Comparison of ENCODE assay signal across 16 cellular contexts in genomic region chr2:69784228-69784627, GRCh38. TPM values are rescaled to one million over a fixed set of nuclear protein-coding genes. Genes with fewer than 3 reads are reported as not detected.
A peak's percentile ranks its signal among the peaks of the same experiment; 100 is the strongest.
DNase-seq lines count a peak whose midpoint lies in the region; ATAC-seq and TF ChIP-seq lines count a peak whose summit lies in the region.
"Had no signal": no experiment of that assay in that cellular context is flagged by ENCODE, and none has a peak within 500 bp of the region (broad histone marks: within the 10 kb centered on the region; RNA-seq: fewer than 3 reads in every experiment).

No MANE protein-coding gene starts in this region.

- H3K4me1 Mint-ChIP-seq in GM23338 = peaks cover 30% of the 10 kb centered on the region
- H3K4me1 Mint-ChIP-seq in type B pancreatic cell (ENCODE audit: unreplicated experiment) = peaks cover 33% of the 10 kb centered on the region
- H3K4me1 Mint-ChIP-seq in natural killer cell = peaks cover 26 to 32% of the 10 kb centered on the region in 2 donors
- peaks cover 31% of the 10 kb centered on the region for H3K4me1 Mint-ChIP-seq in mesothelial cell of epicardium

- H3K4me3 Mint-ChIP-seq in GM23338 (no peak overlapping the region), type B pancreatic cell (no peak overlapping the region), natural killer cell (no peak overlapping the region), mesothelial cell of epicardium (no peak overlapping the region)
- H3K4me3 Mint-ChIP-seq: CD4-positive, alpha-beta T cell; IgD-negative memory B cell had no signal

- intact Hi-C loops in right lobe of liver (cut with DNase I) (no loop called here), natural killer cell (cut with micrococcal nuclease) (no loop called here)

- H3K4me1 ChIP-seq in GM23338 (ENCODE audit: insufficient read depth) = peaks cover 23% of the 10 kb centered on the region
- peaks cover 45% of the 10 kb centered on the region for H3K4me1 ChIP-seq in hepatocyte (ENCODE audit: insufficient read depth)
- H3K4me1 ChIP-seq in right lobe of liver = peaks cover 0 to 78% (median 34%) of the 10 kb centered on the region in 4 donors
- H3K4me1 ChIP-seq in osteoblast (ENCODE audit: insufficient read depth, low read length) = peaks cover 4% of the 10 kb centered on the region

- H3K4me3 ChIP-seq in GM23338 (no peak overlapping the region), hepatocyte (no peak overlapping the region), right lobe of liver (no peak overlapping the region), osteoblast (ENCODE audit: insufficient read depth, low read length) (no peak overlapping the region)
- H3K4me3 ChIP-seq: HAP-1 had no signal

- no peak for TF ChIP-seq POLR2A in right lobe of liver (IDR thresholded peaks at IDR 0.05)

- no peaks in the 10 kb centered on the region for H3K36me3 Mint-ChIP-seq in GM23338 (ENCODE audit: low read depth)
- H3K36me3 Mint-ChIP-seq in type B pancreatic cell = peaks cover 17% of the 10 kb centered on the region
- no peaks in the 10 kb centered on the region for H3K36me3 Mint-ChIP-seq in natural killer cell
- H3K36me3 Mint-ChIP-seq in mesothelial cell of epicardium = peaks cover 3% of the 10 kb centered on the region

- ATAC-seq in GM23338 (no peak), right lobe of liver (peak; percentile 12 to 64 (median 32)), natural killer cell (no peak), HG03097 (IDR thresholded peaks at IDR 0.05; ENCODE audit: low FRiP score, unreplicated experiment) (no peak)

- no peak overlapping the region for H3K4me2 ChIP-seq in GM23338
- H3K4me2 ChIP-seq in hepatocyte = no peak overlapping the region
- H3K4me2 ChIP-seq in osteoblast (ENCODE audit: insufficient read depth, low read length) = no peak overlapping the region

- H3K27me3 ChIP-seq in GM23338 (ENCODE audit: insufficient read depth) (no peaks in the 10 kb centered on the region), hepatocyte (no peaks in the 10 kb centered on the region), right lobe of liver (no peaks in the 10 kb centered on the region), osteoblast (ENCODE audit: insufficient read depth, low read length) (no peaks in the 10 kb centered on the region)

- H3K79me2 ChIP-seq in GM23338 (replicated peaks; ENCODE audit: insufficient read depth) (no peaks in the 10 kb centered on the region), hepatocyte (peaks cover 8% of the 10 kb centered on the region), osteoblast (ENCODE audit: insufficient read depth, low read length) (no peaks in the 10 kb centered on the region)

- H4K20me1 ChIP-seq in GM23338 (replicated peaks; ENCODE audit: insufficient read depth) (no peaks in the 10 kb centered on the region), hepatocyte (ENCODE audit: insufficient read depth, poor library complexity, severe bottlenecking) (no peaks in the 10 kb centered on the region), osteoblast (ENCODE audit: insufficient read depth, low read length) (no peaks in the 10 kb centered on the region)

- no peaks in the 10 kb centered on the region for H3K27me3 Mint-ChIP-seq in GM23338 (ENCODE audit: insufficient read depth, low read depth, poor library complexity)
- H3K27me3 Mint-ChIP-seq in type B pancreatic cell = no peaks in the 10 kb centered on the region
- H3K27me3 Mint-ChIP-seq in natural killer cell (ENCODE audit: low read depth in 2 of 2) = no peaks in the 10 kb centered on the region
- no peaks in the 10 kb centered on the region for H3K27me3 Mint-ChIP-seq in mesothelial cell of epicardium (ENCODE audit: low read depth)
- H3K27me3 Mint-ChIP-seq: CD4-positive, alpha-beta T cell had no signal

- H3K27ac ChIP-seq in GM23338 (ENCODE audit: low read depth) (peak overlapping the region; percentile 24; the same call in 1 of the 2 replicates), hepatocyte (peak overlapping the region; percentile 96), right lobe of liver (peak overlapping the region; percentile 14 to 84 (median 56)), osteoblast (ENCODE audit: low read depth, low read length) (no peak overlapping the region)
- H3K27ac ChIP-seq: C4-2B had no signal

- no peak overlapping the region for H3K27ac Mint-ChIP-seq in GM23338
- peak overlapping the region; percentile 13 for H3K27ac Mint-ChIP-seq in type B pancreatic cell
- no peak overlapping the region for H3K27ac Mint-ChIP-seq in natural killer cell
- no peak overlapping the region for H3K27ac Mint-ChIP-seq in mesothelial cell of epicardium
- H3K27ac Mint-ChIP-seq: CD4-positive, alpha-beta T cell; IgD-negative memory B cell had no signal

- WGBS in hepatocyte (ENCODE audit: low lambda C conversion rate, missing lambda C conversion rate) = 91% methylated on average over 5 of the region's 5 CpGs
- 21% methylated on average over 5 of the region's 5 CpGs for WGBS in right lobe of liver (ENCODE audit: insufficient coverage, low coverage, low lambda C conversion rate, missing lambda C conversion rate)

- no peaks in the 10 kb centered on the region for H3K9me2 ChIP-seq in GM23338 (ENCODE audit: insufficient read depth)
- H3K9me2 ChIP-seq in hepatocyte (replicated peaks; ENCODE audit: insufficient read depth) = no peaks in the 10 kb centered on the region

- no peaks in the 10 kb centered on the region for H3K9me3 ChIP-seq in hepatocyte (ENCODE audit: low read depth)
- no peaks in the 10 kb centered on the region for H3K9me3 ChIP-seq in right lobe of liver
- H3K9me3 ChIP-seq in osteoblast (ENCODE audit: low read depth, low read length) = no peaks in the 10 kb centered on the region
- H3K9me3 ChIP-seq: HAP-1 had no signal

- no peaks in the 10 kb centered on the region for H3F3A ChIP-seq in GM23338 (replicated peaks; ENCODE audit: low read depth)

- no peak for TF ChIP-seq CTCF in GM23338 (conservative IDR thresholded peaks at IDR 0.05; ENCODE audit: low read depth in 2 of 2)
- no peak for TF ChIP-seq CTCF in hepatocyte (IDR thresholded peaks at IDR 0.05; ENCODE audit: poor library complexity)
- no peak for TF ChIP-seq CTCF in right lobe of liver (IDR thresholded peaks at IDR 0.05)
- no peak for TF ChIP-seq CTCF in type B pancreatic cell (conservative IDR thresholded peaks at IDR 0.05)
- TF ChIP-seq CTCF in natural killer cell (IDR thresholded peaks at IDR 0.05) = no peak
- TF ChIP-seq CTCF in osteoblast (IDR thresholded peaks at IDR 0.05; ENCODE audit: extremely low read depth, low read depth, low read length) = no peak
- no peak for TF ChIP-seq CTCF in mesothelial cell of epicardium (IDR thresholded peaks at IDR 0.05; ENCODE audit: unreplicated experiment)

- H3K9me3 Mint-ChIP-seq in GM23338 (no peaks in the 10 kb centered on the region), type B pancreatic cell (peaks cover 2% of the 10 kb centered on the region), natural killer cell (no peaks in the 10 kb centered on the region), mesothelial cell of epicardium (no peaks in the 10 kb centered on the region)
- H3K9me3 Mint-ChIP-seq: CD4-positive, alpha-beta T cell had no signal

- H3K36me3 ChIP-seq in GM23338 (ENCODE audit: insufficient read depth) = no peaks in the 10 kb centered on the region
- H3K36me3 ChIP-seq in hepatocyte (replicated peaks; ENCODE audit: insufficient read depth, low read depth) = no peaks in the 10 kb centered on the region
- H3K36me3 ChIP-seq in right lobe of liver = peaks cover 0 to 6% (median 0%) of the 10 kb centered on the region in 4 donors
- H3K36me3 ChIP-seq in osteoblast (ENCODE audit: insufficient read depth, low read length) = no peaks in the 10 kb centered on the region
- H3K36me3 ChIP-seq: HAP-1 had no signal

- DNase-seq in GM23338 (ENCODE audit: low spot score) (no peak), hepatocyte (ENCODE audit: low spot score) (no peak), right lobe of liver (no peak), type B pancreatic cell (ENCODE audit: extremely low spot score, unreplicated experiment) (no peak), natural killer cell (no peak), osteoblast (ENCODE audit: insufficient read length, low spot score, missing footprints) (no peak), mesothelial cell of epicardium (ENCODE audit: low spot score in 2 of 2, unreplicated experiment in 2 of 2) (no peak)
- DNase-seq: AML-193; CD4-positive, alpha-beta T cell; DMS79 treated with DMSO at 0.1 percent for 48 hours; GF-D8; KBM-7 had no signal

- H2AFZ ChIP-seq in GM23338 = no peak overlapping the region
- H2AFZ ChIP-seq in hepatocyte = no peak overlapping the region
- H2AFZ ChIP-seq in osteoblast (ENCODE audit: low read length) = no peak overlapping the region

TF ChIP-seq in GM23338, 12 proteins besides CTCF, POLR2A, EP300 and RAD21 (continues in another document):
- TF ChIP-seq JUNB (IDR thresholded peaks at IDR 0.05; ENCODE audit: unreplicated experiment) (no peak), ETS1 (IDR thresholded peaks at IDR 0.05) (no peak), POLR2AphosphoS5 (IDR thresholded peaks at IDR 0.05; ENCODE audit: low read depth) (no peak), NANOG (IDR thresholded peaks at IDR 0.05; ENCODE audit: borderline replicate concordance) (no peak)

RNA-seq across cellular contexts. Expression of gene ANXA4, which starts 42.3 kb away (rescaled TPM):
- 5.8 and 6.7 TPM in 2 replicates for total RNA-seq in GM23338 (2014; rRNA removed; shearing (Covaris generic))
- polyA plus RNA-seq in GM23338 (2016; fragmentation: Nextera tagmentation; extraction: Ambion mirVana) = 11.5 and 12.3 TPM in 2 replicates
- 98.8 and 107 TPM in 2 replicates for total RNA-seq in hepatocyte
- 191 and 231 TPM in 2 replicates for polyA plus RNA-seq in hepatocyte
- 100 to 1,000 TPM in 3 of 6 experiments, 10 to 100 TPM in 3; 53.5 to 173 (median 92.1) TPM for total RNA-seq in right lobe of liver
- total RNA-seq in type B pancreatic cell (ENCODE audit: low replicate concordance) = 84.5 and 152 TPM in 2 replicates
- 10 to 100 TPM; 44.6 to 63.6 (median 55.8) TPM for total RNA-seq in natural killer cell
- total RNA-seq in osteoblast = 38.4 and 43.9 TPM in 2 replicates
- 41.4 to 45.1 TPM (median 42.2 TPM) in 3 replicates for total RNA-seq in mesothelial cell of epicardium

RNA-seq across cellular contexts. Expression of gene GMCL1, which starts 45.2 kb away (rescaled TPM):
- total RNA-seq in GM23338 (2014; rRNA removed; shearing (Covaris generic)) = 26.9 and 27.3 TPM in 2 replicates
- polyA plus RNA-seq in GM23338 (2016; fragmentation: Nextera tagmentation; extraction: Ambion mirVana) = 27.0 and 27.7 TPM in 2 replicates
- total RNA-seq in hepatocyte = 18.1 and 22.5 TPM in 2 replicates
- polyA plus RNA-seq in hepatocyte = 17.9 and 18.8 TPM in 2 replicates
- 10 to 100 TPM in 2 of 6 experiments, 1 to 10 TPM in 4; 5.8 to 11.4 (median 6.8) TPM for total RNA-seq in right lobe of liver
- 23.0 and 23.1 TPM in 2 replicates for total RNA-seq in type B pancreatic cell (ENCODE audit: low replicate concordance)
- total RNA-seq in natural killer cell = 10 to 100 TPM; 34.6 to 49.4 (median 35.9) TPM
- 8.7 and 11.2 TPM in 2 replicates for total RNA-seq in osteoblast
- total RNA-seq in mesothelial cell of epicardium = 14.1 to 18.6 TPM (median 16.3 TPM) in 3 replicates

Comparison
In these comparisons a context has a peak if more than half of its experiments do, and no peak if none do; other contexts are left out.
1. ATAC-seq: peak in right lobe of liver (4 of 4); none in GM23338 (single experiment), natural killer cell (0 of 3) and HG03097 (single experiment).